In the genomic region with DNA sequence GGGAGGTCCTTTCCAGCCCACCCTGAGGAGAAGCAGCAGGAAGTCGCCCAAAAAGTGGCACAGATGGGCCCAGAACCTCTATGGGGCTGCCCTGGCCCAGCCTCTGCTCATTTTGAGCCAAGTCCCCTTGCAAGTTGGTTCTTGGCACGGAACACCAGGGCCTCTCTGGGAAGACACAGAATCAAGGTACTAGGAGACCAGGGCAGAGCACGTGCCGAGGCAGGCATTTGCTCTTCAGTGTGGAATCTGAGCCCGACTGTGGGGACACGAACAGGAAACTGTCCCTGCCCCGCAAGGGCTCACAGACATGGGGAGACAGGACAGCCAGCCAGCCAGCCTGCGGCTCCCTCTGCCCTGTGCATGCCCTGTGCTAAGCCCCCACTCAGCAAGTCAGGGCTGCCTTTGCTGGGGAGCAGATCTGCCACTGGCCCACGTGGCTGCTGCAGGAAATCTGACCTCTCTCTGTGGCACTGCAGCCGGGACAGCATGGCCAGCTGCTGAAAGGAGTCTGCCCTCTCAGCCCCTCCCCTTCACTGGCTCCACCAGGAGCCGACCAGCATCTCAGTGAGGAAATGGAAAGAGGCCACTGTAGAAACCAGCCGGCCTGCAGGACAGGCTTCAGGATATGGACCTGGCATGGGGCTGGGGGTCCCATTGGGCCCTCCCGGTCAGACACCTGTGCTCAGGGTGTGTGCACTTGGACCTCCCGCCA, we compare ENCODE assay signal across 17 cellular contexts. TPM values are rescaled to one million over a fixed set of nuclear protein-coding genes. Genes with fewer than 3 reads are reported as not detected.
A peak's percentile ranks its signal among the peaks of the same experiment; 100 is the strongest.
DNase-seq lines count a peak whose midpoint lies in the region; ATAC-seq, FAIRE-seq and TF ChIP-seq lines count a peak whose summit lies in the region.
"Had no signal": no experiment of that assay in that cellular context is flagged by ENCODE, and none has a peak within 500 bp of the region (broad histone marks: within the 10 kb centered on the region; RNA-seq: fewer than 3 reads in every experiment).

No MANE protein-coding gene starts in this region.

- H2BK5ac ChIP-seq in mesenchymal stem cell (ENCODE audit: low read depth, low read length, poor library complexity, severe bottlenecking): no peak overlapping the region

- H3K18ac ChIP-seq in mesenchymal stem cell (ENCODE audit: low read depth in 1 of 2, low read length in 2 of 2): peak overlapping the region in 1 of 2 experiments; percentile 30

- FAIRE-seq in D721Med (lab: Jason Lieb, UNC): no peak

- no peaks in the 10 kb centered on the region for H3K9me3 Mint-ChIP-seq in stimulated activated effector memory CD8-positive, alpha-beta T cell treated with anti-CD3 and anti-CD28 coated beads, Interleukin-12 subunit alpha, Interleukin-12 subunit beta, amount 100 ng/mL, for 72 hours
- H3K9me3 Mint-ChIP-seq: CD14-positive monocyte had no signal

- ATAC-seq in stimulated activated effector memory CD8-positive, alpha-beta T cell treated with anti-CD3 and anti-CD28 coated beads, Interleukin-12 subunit alpha, Interleukin-12 subunit beta, amount 100 ng/mL, for 72 hours: no peak

- H3K79me2 ChIP-seq in Karpas-422 (ENCODE audit: low read length): no peaks in the 10 kb centered on the region

- H3K9me2 ChIP-seq in Karpas-422 (replicated peaks; ENCODE audit: insufficient read depth, low read length): no peaks in the 10 kb centered on the region

- no peak overlapping the region for H3K23ac ChIP-seq in mesenchymal stem cell (ENCODE audit: low read length in 2 of 2)

- no peak overlapping the region for H2BK15ac ChIP-seq in mesenchymal stem cell (ENCODE audit: low read depth, poor library complexity, severe bottlenecking)

- no peaks in the 10 kb centered on the region for H3K36me3 Mint-ChIP-seq in stimulated activated effector memory CD8-positive, alpha-beta T cell treated with anti-CD3 and anti-CD28 coated beads, Interleukin-12 subunit alpha, Interleukin-12 subunit beta, amount 100 ng/mL, for 72 hours
- H3K36me3 Mint-ChIP-seq: CD14-positive monocyte had no signal

- no peak overlapping the region for H4K91ac ChIP-seq in mesenchymal stem cell (ENCODE audit: low read length)

- DNase-seq in NCI-H2196 (lab: John Stamatoyannopoulos, UW; ENCODE audit: unreplicated experiment): peak; percentile 39
- peak; percentile 64 for DNase-seq in colonic mucosa
- DNase-seq in mesenchymal stem cell: peak; percentile 22
- DNase-seq in stimulated activated effector memory CD8-positive, alpha-beta T cell treated with anti-CD3 and anti-CD28 coated beads, Interleukin-12 subunit alpha, Interleukin-12 subunit beta, amount 100 ng/mL, for 72 hours (ENCODE audit: low spot score in 2 of 2): no peak
- no peak for DNase-seq in Karpas-422
- no peak for DNase-seq in D721Med (ENCODE audit: insufficient read length, low spot score)
- no peak for DNase-seq in T1000 (lab: John Stamatoyannopoulos, UW)
- no peak for DNase-seq in activated naive CD4-positive, alpha-beta T cell (lab: John Stamatoyannopoulos, UW)
- DNase-seq: activated CD4-positive, alpha-beta T cell treated with anti-CD3 and anti-CD28 coated beads for 48 hours; activated T-cell treated with anti-CD3 and anti-CD28 coated beads, Interleukin-2, amount 50 U/mL, for 1 hour; mesendoderm; NCI-H1105; NCI-H510A treated with DMSO at 0.1 percent for 48 hours; PC-9; T-helper 1 cell had no signal

- H3K4me2 ChIP-seq in mesenchymal stem cell (ENCODE audit: low read length, poor library complexity, severe bottlenecking) (no peak overlapping the region), Karpas-422 (ENCODE audit: low read depth, low read length, poor library complexity, severe bottlenecking) (no peak overlapping the region)
- H3K4me2 ChIP-seq: PC-9 had no signal

- H3K9ac ChIP-seq in colonic mucosa (ENCODE audit: low read depth in 2 of 2, low read length in 2 of 2) (peak overlapping the region; percentile 56 to 91), mesenchymal stem cell (ENCODE audit: low read length) (no peak overlapping the region), Karpas-422 (ENCODE audit: low read length) (no peak overlapping the region)

- 52% methylated on average over 14 of the region's 14 CpGs for WGBS in mesenchymal stem cell

- H3K36me3 ChIP-seq in colonic mucosa (no peaks in the 10 kb centered on the region), mesenchymal stem cell (ENCODE audit: control insufficient read depth in 1 of 2, insufficient read depth in 2 of 2, low read depth in 1 of 2, low read length in 2 of 2) (no peaks in the 10 kb centered on the region), Karpas-422 (ENCODE audit: insufficient read depth, low read length) (no peaks in the 10 kb centered on the region)

- no peak overlapping the region for H2AK5ac ChIP-seq in mesenchymal stem cell (ENCODE audit: low read length, severe bottlenecking)

- no peak overlapping the region for H3K4ac ChIP-seq in mesenchymal stem cell (ENCODE audit: low read depth in 1 of 2, low read length in 2 of 2)

- no peaks in the 10 kb centered on the region for H3K9me3 ChIP-seq in colonic mucosa
- H3K9me3 ChIP-seq in mesenchymal stem cell (ENCODE audit: control insufficient read depth, low read length): no peaks in the 10 kb centered on the region
- no peaks in the 10 kb centered on the region for H3K9me3 ChIP-seq in Karpas-422 (ENCODE audit: low read length)

- intact Hi-C loops in colonic mucosa (cut with DNase I): no loop called here

- H2AFZ ChIP-seq in mesenchymal stem cell (ENCODE audit: low read depth, low read length) (no peak overlapping the region), Karpas-422 (ENCODE audit: low read length) (no peak overlapping the region)
- H2AFZ ChIP-seq: PC-9 had no signal

- no peaks in the 10 kb centered on the region for H3K4me1 Mint-ChIP-seq in stimulated activated effector memory CD8-positive, alpha-beta T cell treated with anti-CD3 and anti-CD28 coated beads, Interleukin-12 subunit alpha, Interleukin-12 subunit beta, amount 100 ng/mL, for 72 hours

- H3K4me3 Mint-ChIP-seq in stimulated activated effector memory CD8-positive, alpha-beta T cell treated with anti-CD3 and anti-CD28 coated beads, Interleukin-12 subunit alpha, Interleukin-12 subunit beta, amount 100 ng/mL, for 72 hours: no peak overlapping the region
- H3K4me3 Mint-ChIP-seq: CD14-positive monocyte had no signal

- H2BK12ac ChIP-seq in mesenchymal stem cell (ENCODE audit: low read length in 2 of 2): no peak overlapping the region

- H3K27ac ChIP-seq in colonic mucosa (peak overlapping the region; percentile 91), mesenchymal stem cell (ENCODE audit: low read length, poor library complexity, severe bottlenecking) (no peak overlapping the region), Karpas-422 (ENCODE audit: low read length) (no peak overlapping the region)
- H3K27ac ChIP-seq: coronary artery, PC-9 had no signal

- peak overlapping the region; percentile 50 for H4K8ac ChIP-seq in mesenchymal stem cell (ENCODE audit: low read length)

- H2BK120ac ChIP-seq in mesenchymal stem cell (ENCODE audit: low read depth, low read length): no peak overlapping the region

- TF ChIP-seq CTCF in colonic mucosa (IDR thresholded peaks at IDR 0.05) (no peak), D721Med (IDR thresholded peaks at IDR 0.05; ENCODE audit: insufficient read depth, missing control alignments) (no peak)

- H3K4me3 ChIP-seq in colonic mucosa (no peak overlapping the region), mesenchymal stem cell (ENCODE audit: insufficient read depth in 1 of 2, low read depth in 1 of 2, low read length in 2 of 2) (no peak overlapping the region), Karpas-422 (ENCODE audit: low read length) (no peak overlapping the region)
- H3K4me3 ChIP-seq: coronary artery, PC-9 had no signal

- peaks cover 5% of the 10 kb centered on the region; the same call in 1 of the 2 replicates for H4K20me1 ChIP-seq in Karpas-422 (ENCODE audit: insufficient read depth, low read depth, low read length)

- H3K4me1 ChIP-seq in colonic mucosa (peaks cover 45% of the 10 kb centered on the region), mesenchymal stem cell (ENCODE audit: control insufficient read depth, insufficient read depth, low read depth, low read length) (peaks cover 53% of the 10 kb centered on the region), Karpas-422 (ENCODE audit: low read length) (no peaks in the 10 kb centered on the region)

- H3K27ac Mint-ChIP-seq in stimulated activated effector memory CD8-positive, alpha-beta T cell treated with anti-CD3 and anti-CD28 coated beads, Interleukin-12 subunit alpha, Interleukin-12 subunit beta, amount 100 ng/mL, for 72 hours: peak overlapping the region; percentile 39
- H3K27ac Mint-ChIP-seq: CD14-positive monocyte had no signal

- H3K27me3 ChIP-seq in colonic mucosa (peaks cover 10% of the 10 kb centered on the region), mesenchymal stem cell (ENCODE audit: control insufficient read depth in 1 of 2, insufficient read depth in 1 of 2, low read length in 2 of 2) (peaks cover 31 to 88% of the 10 kb centered on the region in 2 experiments), Karpas-422 (ENCODE audit: low read length) (no peaks in the 10 kb centered on the region)

- no peaks in the 10 kb centered on the region for H3K79me1 ChIP-seq in mesenchymal stem cell (replicated peaks; ENCODE audit: low read length, poor library complexity, severe bottlenecking)

- H3K14ac ChIP-seq in mesenchymal stem cell (ENCODE audit: low read length in 2 of 2): peak overlapping the region in 1 of 2 experiments; percentile 19

RNA-seq across cellular contexts. Expression of gene ARHGEF16, which starts 3.6 kb away (rescaled TPM):
- 10 to 100 TPM; 77.3 to 90.2 TPM for total RNA-seq in colonic mucosa
- polyA plus RNA-seq in mesenchymal stem cell (2013, experiment 1 of 2): 0.73 TPM
- 0.49 TPM for polyA plus RNA-seq in mesenchymal stem cell (2013, experiment 2 of 2)
- not detected in 2 replicates for total RNA-seq in Karpas-422 (2014; rRNA removed; shearing (Covaris generic); ENCODE audit: low replicate concordance)
- polyA plus RNA-seq: CD14-positive monocyte had no signal

Comparison
In these comparisons a context has a peak if more than half of its experiments do, and no peak if none do; other contexts are left out.
1. DNase-seq: peak in NCI-H2196 (single experiment), colonic mucosa (single experiment) and mesenchymal stem cell (single experiment); none in stimulated activated effector memory CD8-positive, alpha-beta T cell treated with anti-CD3 and anti-CD28 coated beads, Interleukin-12 subunit alpha, Interleukin-12 subunit beta, amount 100 ng/mL, for 72 hours (0 of 2), Karpas-422 (single experiment), D721Med (single experiment), T1000 (single experiment) and activated naive CD4-positive, alpha-beta T cell (0 of 4).
2. H3K9ac ChIP-seq: peak in colonic mucosa (2 of 2); none in mesenchymal stem cell (single experiment) and Karpas-422 (single experiment).
3. RNA of gene ARHGEF16, which starts 3.6 kb away (total RNA-seq): 77.3 to 90.2 TPM in colonic mucosa; not detected in Karpas-422; every median in the first group is over 10 times any median in the second.